In the genomic region with DNA sequence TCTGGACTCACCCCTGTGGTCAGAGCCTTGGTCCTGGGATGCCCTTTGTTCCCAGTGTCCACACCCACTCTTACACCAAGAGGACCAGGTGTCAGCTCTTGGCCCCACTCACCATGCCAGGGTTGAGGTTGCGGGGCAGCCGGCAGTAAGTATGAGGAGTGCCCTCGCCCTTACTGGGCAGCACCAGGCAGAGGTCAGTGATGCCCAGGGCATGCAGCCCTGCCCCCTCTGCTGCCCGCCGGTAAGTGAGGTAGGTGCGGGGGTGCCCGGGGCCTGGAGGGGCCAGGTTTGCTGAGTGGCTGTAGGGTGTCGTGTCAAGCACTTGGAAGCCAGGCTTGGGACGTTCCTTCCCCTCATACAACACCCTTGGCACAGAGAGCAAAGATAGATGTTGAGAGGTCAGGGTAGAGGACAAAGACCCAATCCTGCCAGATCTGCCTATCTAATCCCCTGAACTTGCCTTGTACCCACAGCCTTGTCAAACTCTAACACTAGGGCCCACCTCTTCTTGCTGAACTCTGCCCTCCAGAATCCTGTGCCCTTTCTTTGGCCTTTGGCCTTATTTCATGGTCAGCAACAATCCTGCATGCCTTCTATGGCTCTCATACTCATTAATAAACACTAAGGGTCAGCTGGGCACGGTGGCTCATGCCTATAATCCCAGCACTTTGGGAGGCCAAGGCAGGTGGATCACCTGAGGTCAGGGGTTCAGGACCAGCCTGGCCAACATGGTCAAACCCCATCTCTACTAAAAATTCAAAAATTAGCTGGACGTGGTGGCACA, we compare ENCODE assay signal across 21 cellular contexts. TPM values are rescaled to one million over a fixed set of nuclear protein-coding genes. Genes with fewer than 3 reads are reported as not detected.
DNase-seq lines count a peak whose midpoint lies in the region; ATAC-seq and TF ChIP-seq lines count a peak whose summit lies in the region.
"Had no signal": no experiment of that assay in that cellular context is flagged by ENCODE, and none has a peak within 500 bp of the region (broad histone marks: within the 10 kb centered on the region; RNA-seq: fewer than 3 reads in every experiment).

No MANE protein-coding gene starts in this region.

- H3K27me3 Mint-ChIP-seq in IgD-negative memory B cell, result no peaks in the 10 kb centered on the region
- no peaks in the 10 kb centered on the region for H3K27me3 Mint-ChIP-seq in dendritic cell treated with granulocyte-macrophage colony-stimulating factor and Interleukin-4, amounts not matched to agents 40 ng/mL and 50 ng/mL, for 4 days

- CTCF ChIA-PET in SK-N-SH (lab: Yijun Ruan, JAX), result interaction anchor here (1.1 to 5.1 kb wide), 5 partner anchors 22 to 329 kb away, joined by 3 to 44 read pairs (median 12); partner anchors contain the start of genes CREB3L4, HAX1, RAB13 and SLC39A1

- H3K4me2 ChIP-seq in SK-N-SH (no peak overlapping the region), osteoblast (ENCODE audit: insufficient read depth, low read length) (no peak overlapping the region)

- H3K79me2 ChIP-seq in SK-N-SH (ENCODE audit: insufficient read depth) (peaks cover 30% of the 10 kb centered on the region), osteoblast (ENCODE audit: insufficient read depth, low read length) (peaks cover 29% of the 10 kb centered on the region)

- POLR2A ChIA-PET in SK-N-SH (lab: Yijun Ruan, JAX), result interaction anchor here (2.0 kb wide), 1 partner anchor 20 kb away, joined by 6 read pairs; the partner anchor contains the start of gene GATAD2B

- H3K9ac ChIP-seq in SK-N-SH, result no peak overlapping the region

- H3K36me3 ChIP-seq in SK-N-SH (replicated peaks in 1 of 2; ENCODE audit: control insufficient read depth in 1 of 2, insufficient read depth in 2 of 2, low read length in 1 of 2), result peaks cover 7 to 50% of the 10 kb centered on the region in 2 experiments
- H3K36me3 ChIP-seq in osteoblast (ENCODE audit: insufficient read depth, low read length), result peaks cover 21% of the 10 kb centered on the region
- H3K36me3 ChIP-seq: ovary had no signal

- H3K27ac Mint-ChIP-seq in IgD-negative memory B cell, result peak overlapping the region in 2 of 3 donors; percentile 45 to 98
- peak overlapping the region; percentile 99 for H3K27ac Mint-ChIP-seq in dendritic cell treated with granulocyte-macrophage colony-stimulating factor and Interleukin-4, amounts not matched to agents 40 ng/mL and 50 ng/mL, for 4 days

- H3K27ac ChIP-seq in SK-N-SH (ENCODE audit: low read depth in 2 of 2, low read length in 1 of 2) (no peak overlapping the region), osteoblast (ENCODE audit: low read depth, low read length) (no peak overlapping the region)

- H3F3A ChIP-seq in SK-N-SH (replicated peaks; ENCODE audit: insufficient read depth), result peaks cover 4% of the 10 kb centered on the region

- no peak for ATAC-seq in SK-N-SH treated with all-trans-retinoic acid at 6 μM for 48 hours

- no peak overlapping the region for H2AFZ ChIP-seq in SK-N-SH (ENCODE audit: low read depth)
- H2AFZ ChIP-seq in osteoblast (ENCODE audit: low read length), result no peak overlapping the region

- H3K4me3 ChIP-seq in SK-N-SH (ENCODE audit: low read depth in 2 of 2, low read length in 1 of 2) (no peak overlapping the region), osteoblast (ENCODE audit: insufficient read depth, low read length) (no peak overlapping the region)
- H3K4me3 ChIP-seq: esophagus muscularis mucosa, ovary had no signal

- H3K4me3 Mint-ChIP-seq in IgD-negative memory B cell, result peak overlapping the region in 3 of 4 donors; percentile 94 to 99 (median 98)
- H3K4me3 Mint-ChIP-seq in dendritic cell treated with granulocyte-macrophage colony-stimulating factor and Interleukin-4, amounts not matched to agents 40 ng/mL and 50 ng/mL, for 4 days, result peak overlapping the region; percentile 35

- WGBS in SK-N-SH (ENCODE audit: low lambda C conversion rate), result 95% methylated on average over 7 of the region's 11 CpGs

- TF ChIP-seq EP300 in SK-N-SH (IDR thresholded peaks at IDR 0.05; ENCODE audit: borderline replicate concordance in 1 of 2, low read depth in 1 of 2, low read length in 1 of 2), result no peak

- H3K27me3 ChIP-seq in SK-N-SH (ENCODE audit: insufficient read depth), result no peaks in the 10 kb centered on the region
- no peaks in the 10 kb centered on the region for H3K27me3 ChIP-seq in osteoblast (ENCODE audit: insufficient read depth, low read length)
- H3K27me3 ChIP-seq: esophagus muscularis mucosa, ovary had no signal

- no peaks in the 10 kb centered on the region for H4K20me1 ChIP-seq in SK-N-SH (ENCODE audit: insufficient read depth)
- H4K20me1 ChIP-seq in osteoblast (ENCODE audit: insufficient read depth, low read length), result no peaks in the 10 kb centered on the region

- DNase-seq in SK-N-SH, result peak; percentile 11
- DNase-seq in osteoblast (ENCODE audit: insufficient read length, low spot score, missing footprints), result peak; percentile 68
- DNase-seq in NOMO-1 treated with DMSO at 0.1 percent for 48 hours (lab: John Stamatoyannopoulos, UW; ENCODE audit: unreplicated experiment), result no peak
- DNase-seq in NCI-H774 (lab: John Stamatoyannopoulos, UW), result no peak
- DNase-seq in stimulated activated CD8-positive, alpha-beta memory T cell treated with anti-CD3 and anti-CD28 coated beads, Interleukin-4, amount 100 ng/mL, for 48 hours, result no peak
- DNase-seq: 8988T; activated CD4-positive, alpha-beta T cell treated with anti-CD3 and anti-CD28 coated beads, Interleukin-2, amount 50 U/mL, for 1 hour; dermis blood vessel endothelial cell; EL; islet precursor cell; midbrain; MM.1S; NCI-H187 treated with DMSO at 0.1 percent for 48 hours; NCI-H446 treated with DMSO at 0.1 percent for 48 hours; SHP77 treated with DMSO at 0.1 percent for 48 hours; stimulated activated CD4-positive, alpha-beta T cell treated with anti-CD3 and anti-CD28 coated beads, Interleukin-4, amount 100 ng/mL, for 24 hours had no signal

- H3K9me3 Mint-ChIP-seq in IgD-negative memory B cell, result no peaks in the 10 kb centered on the region
- no peaks in the 10 kb centered on the region for H3K9me3 Mint-ChIP-seq in dendritic cell treated with granulocyte-macrophage colony-stimulating factor and Interleukin-4, amounts not matched to agents 40 ng/mL and 50 ng/mL, for 4 days

- TF ChIP-seq RAD21 in SK-N-SH (IDR thresholded peaks at IDR 0.05; ENCODE audit: low read length), result no peak

- H3K4me1 ChIP-seq in SK-N-SH (ENCODE audit: control insufficient read depth in 1 of 2, insufficient read depth in 2 of 2, low read depth in 1 of 2, low read length in 1 of 2) (peaks cover 3 to 17% of the 10 kb centered on the region in 2 experiments; a peak in 2 of 4 replicates), osteoblast (ENCODE audit: insufficient read depth, low read length) (peaks cover 12% of the 10 kb centered on the region)

- intact Hi-C loops in dendritic cell treated with granulocyte-macrophage colony-stimulating factor and Interleukin-4, amounts not matched to agents 40 ng/mL and 50 ng/mL, for 4 days (cut with micrococcal nuclease), result loop anchor here (10.0 kb wide), 1 partner anchor 148 kb away; no protein-coding TSS in a partner anchor

- peaks cover 19 to 26% (median 22%) of the 10 kb centered on the region in 3 donors for H3K4me1 Mint-ChIP-seq in IgD-negative memory B cell
- H3K4me1 Mint-ChIP-seq in dendritic cell treated with granulocyte-macrophage colony-stimulating factor and Interleukin-4, amounts not matched to agents 40 ng/mL and 50 ng/mL, for 4 days (ENCODE audit: low read depth), result peaks cover 81% of the 10 kb centered on the region

- TF ChIP-seq CTCF in SK-N-SH (IDR thresholded peaks at IDR 0.05), result no peak
- no peak for TF ChIP-seq CTCF in osteoblast (IDR thresholded peaks at IDR 0.05; ENCODE audit: extremely low read depth, low read depth, low read length)

- no peaks in the 10 kb centered on the region for H3K9me2 ChIP-seq in SK-N-SH

- peaks cover 6% of the 10 kb centered on the region for H3K36me3 Mint-ChIP-seq in IgD-negative memory B cell
- peaks cover 92% of the 10 kb centered on the region for H3K36me3 Mint-ChIP-seq in dendritic cell treated with granulocyte-macrophage colony-stimulating factor and Interleukin-4, amounts not matched to agents 40 ng/mL and 50 ng/mL, for 4 days (ENCODE audit: low read depth)

- H3K9me3 ChIP-seq in SK-N-SH (no peaks in the 10 kb centered on the region), osteoblast (ENCODE audit: low read depth, low read length) (no peaks in the 10 kb centered on the region)
- H3K9me3 ChIP-seq: esophagus muscularis mucosa, ovary had no signal

TF ChIP-seq in SK-N-SH, 30 proteins besides CTCF, POLR2A, EP300 and RAD21 (continues in another document):
- TF ChIP-seq RCOR1 (IDR thresholded peaks at IDR 0.05; ENCODE audit: low read length), result no peak
- no peak for TF ChIP-seq NRF1 (IDR thresholded peaks at IDR 0.05; ENCODE audit: low read depth, low read length)
- TF ChIP-seq FOSL2 (IDR thresholded peaks at IDR 0.05; ENCODE audit: borderline replicate concordance, low read depth), result no peak
- no peak for TF ChIP-seq TCF12 (IDR thresholded peaks at IDR 0.05)

TF ChIP-seq in SK-N-SH treated with all-trans-retinoic acid at 6 μM for 48 hours, 23 proteins besides CTCF, POLR2A, EP300 and RAD21 (continues in another document):
- TF ChIP-seq TOX (CRISPR knock-in tag; IDR thresholded peaks at IDR 0.05; ENCODE audit: borderline replicate concordance), result no peak
- no peak for TF ChIP-seq ISL1 (CRISPR knock-in tag; IDR thresholded peaks at IDR 0.05)

RNA-seq across cellular contexts. Expression of gene DENND4B, which starts 3.6 kb away (rescaled TPM):
- polyA plus RNA-seq in SK-N-SH (2012; rRNA removed) (27.3 and 29.6 TPM in 2 replicates), IgD-negative memory B cell (36.3 TPM)
- polyA plus RNA-seq in SK-N-SH (2012; cell fraction: cytosol; rRNA removed), result 6.6 and 11.3 TPM in 2 replicates
- 151 and 153 TPM in 2 replicates for polyA plus RNA-seq in SK-N-SH (2012; cell fraction: nucleus; rRNA removed)
- total RNA-seq in osteoblast, result 26.8 and 27.5 TPM in 2 replicates

RNA-seq across cellular contexts. Expression of gene CRTC2, which starts 15.5 kb away (rescaled TPM):
- polyA plus RNA-seq in SK-N-SH (2012; rRNA removed), result 25.5 and 26.2 TPM in 2 replicates
- polyA plus RNA-seq in SK-N-SH (2012; cell fraction: cytosol; rRNA removed), result 8.8 and 11.5 TPM in 2 replicates
- 86.4 and 89.5 TPM in 2 replicates for polyA plus RNA-seq in SK-N-SH (2012; cell fraction: nucleus; rRNA removed)
- polyA plus RNA-seq in IgD-negative memory B cell, result 57.2 TPM
- 4.7 and 6.8 TPM in 2 replicates for total RNA-seq in osteoblast

RNA-seq across cellular contexts. Expression of gene GATAD2B, which starts 20.2 kb away (rescaled TPM):
- polyA plus RNA-seq in SK-N-SH (2012; rRNA removed) (2.7 and 2.8 TPM in 2 replicates), IgD-negative memory B cell (4.6 TPM)
- 2.9 and 4.0 TPM in 2 replicates for polyA plus RNA-seq in SK-N-SH (2012; cell fraction: cytosol; rRNA removed)
- 5.9 and 8.3 TPM in 2 replicates for polyA plus RNA-seq in SK-N-SH (2012; cell fraction: nucleus; rRNA removed)
- 9.7 and 11.6 TPM in 2 replicates for total RNA-seq in osteoblast

RNA-seq across cellular contexts. Expression of gene SLC39A1, which starts 20.4 kb away (rescaled TPM):
- polyA plus RNA-seq in SK-N-SH (2012; rRNA removed) (89.6 and 113 TPM in 2 replicates), IgD-negative memory B cell (52.0 TPM)
- polyA plus RNA-seq in SK-N-SH (2012; cell fraction: cytosol; rRNA removed), result 67.8 and 93.4 TPM in 2 replicates
- polyA plus RNA-seq in SK-N-SH (2012; cell fraction: nucleus; rRNA removed), result 41.8 and 53.1 TPM in 2 replicates
- 96.3 and 99.0 TPM in 2 replicates for total RNA-seq in osteoblast

RNA-seq across cellular contexts. Expression of gene CREB3L4, which starts 24.7 kb away (rescaled TPM):
- polyA plus RNA-seq in SK-N-SH (2012; rRNA removed) (12.8 and 16.6 TPM in 2 replicates), IgD-negative memory B cell (6.5 TPM)
- 6.2 and 9.5 TPM in 2 replicates for polyA plus RNA-seq in SK-N-SH (2012; cell fraction: cytosol; rRNA removed)
- 41.2 and 42.8 TPM in 2 replicates for polyA plus RNA-seq in SK-N-SH (2012; cell fraction: nucleus; rRNA removed)
- total RNA-seq in osteoblast, result 7.2 and 8.8 TPM in 2 replicates

Comparison
In these comparisons a context has a peak if more than half of its experiments do, and no peak if none do; other contexts are left out.
1. DNase-seq: peak in SK-N-SH (single experiment) and osteoblast (single experiment); none in NOMO-1 treated with DMSO at 0.1 percent for 48 hours (single experiment), NCI-H774 (single experiment) and stimulated activated CD8-positive, alpha-beta memory T cell treated with anti-CD3 and anti-CD28 coated beads, Interleukin-4, amount 100 ng/mL, for 48 hours (single experiment).